ENCODE assay signal across 1 cellular context in genomic region chr6:97177905-97178304, GRCh38.
TF ChIP-seq lines count a peak whose summit lies in the region.

No MANE protein-coding gene starts in this region.

TF ChIP-seq in IMR-90, 13 proteins besides CTCF, POLR2A, EP300 and RAD21 (continued from another document):
- TF ChIP-seq RCOR1 (IDR thresholded peaks at IDR 0.05; ENCODE audit: insufficient replicate concordance, low read length), result no peak
- TF ChIP-seq MXI1 (IDR thresholded peaks at IDR 0.05; ENCODE audit: borderline replicate concordance, low read depth, low read length), result no peak
- TF ChIP-seq CEBPB (IDR thresholded peaks at IDR 0.05; ENCODE audit: low read depth, low read length), result no peak
- no peak for TF ChIP-seq RFX5 (IDR thresholded peaks at IDR 0.05; ENCODE audit: low read depth, low read length)
- TF ChIP-seq NFE2L2 (IDR thresholded peaks at IDR 0.05; ENCODE audit: low read depth, low read length), result no peak
- TF ChIP-seq FOS (IDR thresholded peaks at IDR 0.05; ENCODE audit: low read depth, low read length), result no peak
- no peak for TF ChIP-seq SMC3 (IDR thresholded peaks at IDR 0.05; ENCODE audit: low read depth, low read length)
- no peak for TF ChIP-seq CHD1 (IDR thresholded peaks at IDR 0.05; ENCODE audit: low read depth, low read length)
- TF ChIP-seq MAFK (IDR thresholded peaks at IDR 0.05; ENCODE audit: low read depth, low read length), result no peak
TF ChIP-seq in IMR-90: peak in this region for 0.
